Comparison of ENCODE assay signal across 8 cellular contexts in genomic region chr10:78763651-78764395, GRCh38.
A peak's percentile ranks its signal among the peaks of the same experiment; 100 is the strongest.
DNase-seq lines count a peak whose midpoint lies in the region; ATAC-seq and TF ChIP-seq lines count a peak whose summit lies in the region.

No MANE protein-coding gene starts in this region.

- TF ChIP-seq CTCF in GM13976 (IDR thresholded peaks at IDR 0.05; ENCODE audit: borderline replicate concordance, control extremely low read depth, extremely low read depth, insufficient read depth, missing control alignments) (no peak), epithelial cell of esophagus (IDR thresholded peaks at IDR 0.05; ENCODE audit: insufficient read depth, low read depth, low read length, missing control alignments) (no peak)

- H3K4me3 ChIP-seq in epithelial cell of esophagus (ENCODE audit: low read length): no peak overlapping the region

- peak; percentile 71 for ATAC-seq in HG02759 (IDR thresholded peaks at IDR 0.05; ENCODE audit: unreplicated experiment)

- DNase-seq in GM13976 (ENCODE audit: low spot score) (peak; percentile 87), epithelial cell of esophagus (ENCODE audit: low read depth) (peak; percentile 51), HuH-7 (ENCODE audit: low spot score) (no peak), SHP77 treated with DMSO at 0.1 percent for 48 hours (lab: John Stamatoyannopoulos, UW) (no peak), NCI-H345 (lab: John Stamatoyannopoulos, UW) (no peak), NCI-H2029 treated with DMSO at 0.1 percent for 48 hours (lab: John Stamatoyannopoulos, UW) (no peak)
- DNase-seq in stimulated activated CD4-positive, alpha-beta T cell treated with anti-CD3 and anti-CD28 coated beads, Interleukin-15, amount 100 ng/mL, for 48 hours (ENCODE audit: low read depth in 2 of 2): peak; percentile 46 to 55

- in situ Hi-C loops in GM13976 (cut with MboI; ENCODE audit: low sequenced_read_pairs, unreplicated experiment): no loop called here

Comparison
In these comparisons a context has a peak if more than half of its experiments do, and no peak if none do; other contexts are left out.
1. DNase-seq: peak in GM13976 (single experiment), epithelial cell of esophagus (single experiment) and stimulated activated CD4-positive, alpha-beta T cell treated with anti-CD3 and anti-CD28 coated beads, Interleukin-15, amount 100 ng/mL, for 48 hours (2 of 2); none in HuH-7 (single experiment), SHP77 treated with DMSO at 0.1 percent for 48 hours (single experiment), NCI-H345 (single experiment) and NCI-H2029 treated with DMSO at 0.1 percent for 48 hours (single experiment).